In the genomic region with DNA sequence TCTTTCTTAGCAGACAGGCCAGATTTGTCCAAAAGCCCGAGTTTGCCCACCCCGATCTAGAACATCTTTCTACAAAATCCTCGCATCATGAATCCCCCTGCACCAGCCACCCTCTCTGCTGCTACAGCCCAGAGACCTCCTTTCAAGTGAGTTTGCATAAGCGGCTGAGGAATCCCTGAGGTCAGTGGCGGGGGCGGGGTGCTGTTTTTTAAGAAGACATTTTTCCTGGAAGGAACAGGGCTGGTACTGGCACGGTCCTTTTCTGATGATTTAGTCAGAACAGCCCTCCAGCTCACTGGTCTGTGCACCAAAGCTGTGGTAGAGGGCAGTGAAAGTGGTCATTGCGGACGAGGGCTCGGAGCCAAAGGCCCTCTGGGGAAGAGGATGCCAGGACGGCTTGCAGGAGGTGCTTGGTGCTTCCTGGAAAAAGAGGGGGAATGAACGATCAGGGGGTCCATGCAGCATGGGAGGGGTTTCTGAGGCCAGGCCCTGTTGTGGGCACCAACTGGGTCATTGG, we compare ENCODE assay signal across 24 cellular contexts. TPM values are rescaled to one million over a fixed set of nuclear protein-coding genes. Genes with fewer than 3 reads are reported as not detected.
A peak's percentile ranks its signal among the peaks of the same experiment; 100 is the strongest.
DNase-seq lines count a peak whose midpoint lies in the region; ATAC-seq, FAIRE-seq and TF ChIP-seq lines count a peak whose summit lies in the region.
"Had no signal": no experiment of that assay in that cellular context is flagged by ENCODE, and none has a peak within 500 bp of the region (broad histone marks: within the 10 kb centered on the region; RNA-seq: fewer than 3 reads in every experiment).

No MANE protein-coding gene starts in this region.

- H2AFZ ChIP-seq in GM23338 (peak overlapping the region; percentile 91), H1 (ENCODE audit: low read length) (peak overlapping the region; percentile 61)

- H4K8ac ChIP-seq in H1 (ENCODE audit: extremely low read depth, insufficient read depth, low read length), result 0 out of 2 replicates have a peak overlapping the region, but pooled peaks have one; percentile 9

- H3K27me3 ChIP-seq in GM23338 (ENCODE audit: insufficient read depth) (no peaks in the 10 kb centered on the region), H1 (replicated peaks in 1 of 4; ENCODE audit: control insufficient read depth in 3 of 4, extremely low read depth in 1 of 4, insufficient read depth in 3 of 4, low read length in 3 of 4) (no peaks in the 10 kb centered on the region)
- H3K27me3 ChIP-seq in CD8-positive, alpha-beta memory T cell (ENCODE audit: insufficient read depth, low read length, poor library complexity, severe bottlenecking), result no peaks in the 10 kb centered on the region
- no peaks in the 10 kb centered on the region for H3K27me3 ChIP-seq in CD8-positive, alpha-beta T cell (ENCODE audit: insufficient read depth, low read length)

- H3K4me1 Mint-ChIP-seq in GM23338 (peaks cover 36% of the 10 kb centered on the region), nephron progenitor cell (peaks cover 12% of the 10 kb centered on the region)
- H3K4me1 Mint-ChIP-seq in CD8-positive, alpha-beta memory T cell, result no peaks in the 10 kb centered on the region
- no peaks in the 10 kb centered on the region for H3K4me1 Mint-ChIP-seq in CD8-positive, alpha-beta T cell (ENCODE audit: low read depth)

- peak overlapping the region; percentile 97 for H4K91ac ChIP-seq in H1 (replicated peaks; ENCODE audit: insufficient read length, low read length)

- H3K9me3 Mint-ChIP-seq in GM23338 (no peaks in the 10 kb centered on the region), nephron progenitor cell (no peaks in the 10 kb centered on the region)
- no peaks in the 10 kb centered on the region for H3K9me3 Mint-ChIP-seq in CD8-positive, alpha-beta memory T cell
- H3K9me3 Mint-ChIP-seq in CD8-positive, alpha-beta T cell, result no peaks in the 10 kb centered on the region
- H3K9me3 Mint-ChIP-seq: IgD-negative memory B cell had no signal

- TF ChIP-seq RAD21 in H1 (IDR thresholded peaks at IDR 0.05 in 1 of 2, conservative IDR thresholded peaks at IDR 0.05 in 1 of 2; ENCODE audit: low read depth in 2 of 2, low read length in 2 of 2), result no peak

- peak overlapping the region; percentile 93 for H2BK12ac ChIP-seq in H1 (ENCODE audit: low read depth, low read length)

- peak overlapping the region; percentile 78 for H3K18ac ChIP-seq in H1 (ENCODE audit: extremely low read depth, low read length)

- H2BK20ac ChIP-seq in H1 (ENCODE audit: low read length), result peak overlapping the region; percentile 6; the same call in 1 of the 2 replicates

- H3K4me1 ChIP-seq in GM23338 (ENCODE audit: insufficient read depth) (peaks cover 29% of the 10 kb centered on the region), H1 (replicated peaks in 1 of 4; ENCODE audit: control insufficient read depth in 3 of 4, insufficient read depth in 4 of 4, low read length in 3 of 4) (peaks cover 6 to 14% (median 12%) of the 10 kb centered on the region in 4 experiments; a peak in 6 of 7 replicates)
- H3K4me1 ChIP-seq in CD8-positive, alpha-beta memory T cell (ENCODE audit: insufficient read depth, low read length), result no peaks in the 10 kb centered on the region
- no peaks in the 10 kb centered on the region for H3K4me1 ChIP-seq in CD8-positive, alpha-beta T cell (ENCODE audit: insufficient read depth, low read length)

- peaks cover 5% of the 10 kb centered on the region; the same call in 1 of the 2 replicates for H3K9me2 ChIP-seq in GM23338 (ENCODE audit: insufficient read depth)
- H3K9me2 ChIP-seq: SK-N-SH had no signal

- H3K4me3 Mint-ChIP-seq in GM23338, result no peak overlapping the region; the same call in 2 of the 3 replicates
- H3K4me3 Mint-ChIP-seq in nephron progenitor cell, result no peak overlapping the region
- no peak overlapping the region for H3K4me3 Mint-ChIP-seq in CD8-positive, alpha-beta memory T cell
- no peak overlapping the region for H3K4me3 Mint-ChIP-seq in CD8-positive, alpha-beta T cell
- H3K4me3 Mint-ChIP-seq: IgD-negative memory B cell had no signal

- no peak for FAIRE-seq in H1 (lab: Jason Lieb, UNC)

- TF ChIP-seq POLR2A in H1 (IDR thresholded peaks at IDR 0.05; ENCODE audit: control extremely low read depth in 1 of 2, low read depth in 2 of 2, low read length in 2 of 2), result no peak

- POLR2A ChIA-PET in H1 (lab: Charles Lee; ENCODE audit: partially characterized antibody), result interaction anchor here (1.6 to 2.8 kb wide), 2 partner anchors 13 to 15 kb away, joined by 6 to 7 read pairs; no protein-coding TSS in a partner anchor
- POLR2A ChIA-PET in CD8-positive, alpha-beta memory T cell (lab: Charles Lee), result no interaction called here
- POLR2A ChIA-PET in CD8-positive, alpha-beta T cell (lab: Charles Lee), result no interaction called here

- 69% methylated on average over 12 of the region's 12 CpGs; no CpG with 5 or more reads in 1 of the 2 experiments for WGBS in H1 (ENCODE audit: extremely low coverage in 1 of 2, insufficient coverage in 1 of 2, insufficient read length in 1 of 2, insufficient replicate concordance in 2 of 2, low coverage in 1 of 2, low lambda C conversion rate in 2 of 2, missing lambda C conversion rate in 1 of 2), 2 experiments

- H3K56ac ChIP-seq in H1 (replicated peaks; ENCODE audit: insufficient read length, low read depth, low read length), result no peak overlapping the region

- H2BK15ac ChIP-seq in H1 (ENCODE audit: low read length), result peak overlapping the region; percentile 99

- H3K23me2 ChIP-seq in H1 (ENCODE audit: low read depth, low read length), result no peaks in the 10 kb centered on the region

- TF ChIP-seq CTCF in GM23338 (conservative IDR thresholded peaks at IDR 0.05; ENCODE audit: low read depth in 2 of 2) (no peak), H1 (IDR thresholded peaks at IDR 0.05; ENCODE audit: control extremely low read depth in 1 of 3, insufficient read depth in 1 of 3, low read depth in 1 of 3, low read length in 3 of 3) (no peak), nephron progenitor cell (IDR thresholded peaks at IDR 0.05) (no peak)
- no peak for TF ChIP-seq CTCF in CD8-positive, alpha-beta T cell (IDR thresholded peaks at IDR 0.05)

- no peak overlapping the region for H3K4me3 ChIP-seq in GM23338
- 0 out of 8 replicates have a peak overlapping the region, but pooled peaks of 1 of the 4 experiments have one; percentile 13 for H3K4me3 ChIP-seq in H1 (ENCODE audit: extremely low read depth in 1 of 4, insufficient read depth in 2 of 4, low read depth in 3 of 4, low read length in 4 of 4)
- no peak overlapping the region for H3K4me3 ChIP-seq in CD8-positive, alpha-beta memory T cell (ENCODE audit: low read length)
- no peak overlapping the region for H3K4me3 ChIP-seq in CD8-positive, alpha-beta T cell (ENCODE audit: low read depth, low read length)

- H3K27ac Mint-ChIP-seq in GM23338 (peak overlapping the region; percentile 92), nephron progenitor cell (no peak overlapping the region)
- H3K27ac Mint-ChIP-seq in CD8-positive, alpha-beta memory T cell, result no peak overlapping the region
- H3K27ac Mint-ChIP-seq in CD8-positive, alpha-beta T cell, result no peak overlapping the region
- H3K27ac Mint-ChIP-seq: IgD-negative memory B cell had no signal

- H3K36me3 ChIP-seq in GM23338 (ENCODE audit: insufficient read depth) (no peaks in the 10 kb centered on the region), H1 (ENCODE audit: control insufficient read depth in 2 of 4, insufficient read depth in 4 of 4, low read length in 3 of 4) (no peaks in the 10 kb centered on the region)
- no peaks in the 10 kb centered on the region for H3K36me3 ChIP-seq in CD8-positive, alpha-beta memory T cell (ENCODE audit: insufficient read depth, low read length)
- no peaks in the 10 kb centered on the region for H3K36me3 ChIP-seq in CD8-positive, alpha-beta T cell (ENCODE audit: insufficient read depth, low read length)

- H4K5ac ChIP-seq in H1 (ENCODE audit: insufficient read length, low read depth, low read length), result peak overlapping the region; percentile 81

- H3K27ac ChIP-seq in GM23338 (ENCODE audit: low read depth) (no peak overlapping the region), H1 (ENCODE audit: low read depth, low read length) (no peak overlapping the region)
- no peak overlapping the region for H3K27ac ChIP-seq in CD8-positive, alpha-beta memory T cell (ENCODE audit: low read depth, low read length)
- no peak overlapping the region for H3K27ac ChIP-seq in CD8-positive, alpha-beta T cell (ENCODE audit: low read depth, low read length)

- no peaks in the 10 kb centered on the region for H3F3A ChIP-seq in GM23338 (replicated peaks; ENCODE audit: low read depth)

- H3K79me1 ChIP-seq in H1 (ENCODE audit: low read depth, low read length), result no peaks in the 10 kb centered on the region

- intact Hi-C loops in CD8-positive, alpha-beta T cell (cut with DNase I, micrococcal nuclease), result no loop called here

- H3K9ac ChIP-seq in H1 (replicated peaks in 1 of 4; ENCODE audit: extremely low read depth in 1 of 4, low read depth in 3 of 4, low read length in 3 of 4), result no peak overlapping the region
- H3K9ac ChIP-seq: SK-N-SH had no signal

- no peak for TF ChIP-seq EP300 in H1 (IDR thresholded peaks at IDR 0.05; ENCODE audit: borderline replicate concordance in 1 of 2, low read depth in 2 of 2, low read length in 2 of 2)

- no peak overlapping the region for H3K4ac ChIP-seq in H1 (replicated peaks; ENCODE audit: insufficient read length, low read depth, low read length)

- ATAC-seq in GM23338, result peak; percentile 64
- ATAC-seq in CD8-positive, alpha-beta T cell, result no peak
- ATAC-seq: HCT116 had no signal

- no peak overlapping the region for H2AK5ac ChIP-seq in H1 (ENCODE audit: low read depth, low read length)

- H3K36me3 Mint-ChIP-seq in GM23338 (ENCODE audit: low read depth) (no peaks in the 10 kb centered on the region), nephron progenitor cell (ENCODE audit: low read depth) (no peaks in the 10 kb centered on the region)
- H3K36me3 Mint-ChIP-seq in CD8-positive, alpha-beta memory T cell, result no peaks in the 10 kb centered on the region
- no peaks in the 10 kb centered on the region for H3K36me3 Mint-ChIP-seq in CD8-positive, alpha-beta T cell
- H3K36me3 Mint-ChIP-seq: IgD-negative memory B cell had no signal

- no peak overlapping the region for H3K14ac ChIP-seq in H1 (ENCODE audit: insufficient read length)

- CTCF ChIA-PET in H1 (lab: Charles Lee; ENCODE audit: partially characterized antibody), result interaction anchor here (1.1 to 1.3 kb wide), 2 partner anchors 9 to 319 kb away, joined by 3 to 6 read pairs; no protein-coding TSS in a partner anchor
- CTCF ChIA-PET in CD8-positive, alpha-beta memory T cell (lab: Charles Lee), result no interaction called here
- CTCF ChIA-PET in CD8-positive, alpha-beta T cell (lab: Charles Lee), result no interaction called here

- DNase-seq in GM23338 (ENCODE audit: low spot score), result peak; percentile 66
- peak; percentile 91 for DNase-seq in RPMI7951 (ENCODE audit: low read depth)
- DNase-seq in H1 (ENCODE audit: low read depth in 1 of 2, low spot score in 2 of 2), result no peak
- peak; percentile 16 for DNase-seq in nephron progenitor cell
- no peak for DNase-seq in anterior cingulate cortex (lab: John Stamatoyannopoulos, UW)
- DNase-seq in DMS153 treated with DMSO at 0.1 percent for 48 hours (lab: John Stamatoyannopoulos, UW; ENCODE audit: unreplicated experiment), result no peak
- no peak for DNase-seq in CD8-positive, alpha-beta memory T cell
- no peak for DNase-seq in CD8-positive, alpha-beta T cell
- DNase-seq: AML-193, C1 segment of cervical spinal cord, DMS53, GF-D8, Kasumi-1, MM.1S, NCI-H1092, NCI-H1436, NCI-H2029, NCI-H226, NCI-H510A treated with DMSO at 0.1 percent for 48 hours, NCI-H748 treated with DMSO at 0.1 percent for 48 hours, SIG-M5, SK-N-SH had no signal

- peak overlapping the region; percentile 55; the same call in 1 of the 2 replicates for H3K4me2 ChIP-seq in GM23338
- H3K4me2 ChIP-seq in H1 (ENCODE audit: insufficient read depth in 1 of 2, low read depth in 2 of 2, low read length in 2 of 2), result peak overlapping the region; percentile 21 to 55; a peak in 3 of 4 replicates
- H3K4me2 ChIP-seq: SK-N-SH had no signal

- H2BK5ac ChIP-seq in H1 (ENCODE audit: low read depth, low read length), result peak overlapping the region; percentile 73

- H3K79me2 ChIP-seq in GM23338 (replicated peaks; ENCODE audit: insufficient read depth) (no peaks in the 10 kb centered on the region), H1 (ENCODE audit: control insufficient read depth in 1 of 2, insufficient read depth in 2 of 2, low read length in 2 of 2) (no peaks in the 10 kb centered on the region)

- H2BK120ac ChIP-seq in H1 (replicated peaks; ENCODE audit: low read depth, low read length), result peak overlapping the region; percentile 2

- no peaks in the 10 kb centered on the region for H3K9me3 ChIP-seq in H1 (ENCODE audit: insufficient read depth in 2 of 2, low read depth in 1 of 2, low read length in 1 of 2)
- no peaks in the 10 kb centered on the region for H3K9me3 ChIP-seq in CD8-positive, alpha-beta memory T cell (ENCODE audit: low read length)
- no peaks in the 10 kb centered on the region for H3K9me3 ChIP-seq in CD8-positive, alpha-beta T cell (ENCODE audit: low read length)
- H3K9me3 ChIP-seq: SK-N-SH had no signal

- H3K23ac ChIP-seq in H1 (ENCODE audit: insufficient read length), result no peak overlapping the region

- H4K20me1 ChIP-seq in GM23338 (replicated peaks; ENCODE audit: insufficient read depth) (no peaks in the 10 kb centered on the region), H1 (replicated peaks in 1 of 2; ENCODE audit: control insufficient read depth in 1 of 2, insufficient read depth in 2 of 2, low read length in 2 of 2) (no peaks in the 10 kb centered on the region)

- H3K27me3 Mint-ChIP-seq in GM23338 (ENCODE audit: insufficient read depth, low read depth, poor library complexity) (peaks cover 11% of the 10 kb centered on the region), nephron progenitor cell (ENCODE audit: low read depth, poor library complexity) (peaks cover 35% of the 10 kb centered on the region)
- peaks cover 16 to 44% of the 10 kb centered on the region in 2 donors for H3K27me3 Mint-ChIP-seq in CD8-positive, alpha-beta memory T cell
- peaks cover 14% of the 10 kb centered on the region for H3K27me3 Mint-ChIP-seq in CD8-positive, alpha-beta T cell (ENCODE audit: low read depth)

RNA-seq across cellular contexts. Expression of a gene that starts 50.5 kb away (rescaled TPM):
- total RNA-seq in GM23338 (2014; rRNA removed; shearing (Covaris generic)), result 12.1 and 15.0 TPM in 2 replicates
- 11.3 and 12.3 TPM in 2 replicates for polyA plus RNA-seq in GM23338 (2016; fragmentation: Nextera tagmentation; extraction: Ambion mirVana)
- total RNA-seq in RPMI7951 (2014; rRNA removed; shearing (Covaris generic)), result 1.1 TPM in 2 replicates
- 11.7 and 13.7 TPM in 2 replicates for total RNA-seq in H1 (2021; fragmentation: NEBNext Ultra II Directional; extraction: Animal tissue kit (Norgen Biotek cat#: 25700))
- polyA plus RNA-seq in H1 (2011; rRNA removed), result 4.7 and 5.4 TPM in 2 replicates
- 5.8 TPM for polyA plus RNA-seq in H1 (2011; cell fraction: cytosol; rRNA removed)
- polyA plus RNA-seq in H1 (2011; cell fraction: nucleus; rRNA removed), result 15.2 TPM
- 4.0 to 6.0 TPM (median 5.4 TPM) in 4 replicates for polyA plus RNA-seq in H1 (2012, experiment 1 of 2)
- 4.3 TPM for polyA plus RNA-seq in H1 (2012, experiment 2 of 2)
- 2.2 TPM for polyA plus RNA-seq in H1 (2013, experiment 1 of 2)
- polyA plus RNA-seq in H1 (2013, experiment 2 of 2), result 2.1 TPM
- polyA minus RNA-seq in H1 (2011; rRNA and poly(A)+ RNA removed), result 5.8 and 6.2 TPM in 2 replicates
- 7.9 TPM for polyA minus RNA-seq in H1 (2011; cell fraction: cytosol; rRNA and poly(A)+ RNA removed)
- polyA minus RNA-seq in H1 (2011; cell fraction: nucleus; rRNA and poly(A)+ RNA removed), result 20.0 TPM
- under 1 TPM; 0.55 to 0.68 TPM for total RNA-seq in CD8-positive, alpha-beta memory T cell
- not detected for polyA plus RNA-seq in CD8-positive, alpha-beta memory T cell
- under 1 TPM in 1 of 2 experiments, not detected in 1; 0.28 TPM for total RNA-seq in CD8-positive, alpha-beta T cell
- polyA plus RNA-seq: IgD-negative memory B cell had no signal

RNA-seq across cellular contexts. Expression of a gene that starts 52.3 kb away (rescaled TPM):
- total RNA-seq in GM23338 (2014; rRNA removed; shearing (Covaris generic)), result 1,032 and 1,042 TPM in 2 replicates
- polyA plus RNA-seq in GM23338 (2016; fragmentation: Nextera tagmentation; extraction: Ambion mirVana) (917 and 940 TPM in 2 replicates), H1 (2011; rRNA removed) (1,613 and 2,238 TPM in 2 replicates)
- 853 and 1,108 TPM in 2 replicates for total RNA-seq in RPMI7951 (2014; rRNA removed; shearing (Covaris generic))
- total RNA-seq in H1 (2021; fragmentation: NEBNext Ultra II Directional; extraction: Animal tissue kit (Norgen Biotek cat#: 25700)), result 989 and 1,039 TPM in 2 replicates
- polyA plus RNA-seq in H1 (2011; cell fraction: cytosol; rRNA removed), result 1,327 TPM
- 1,703 TPM for polyA plus RNA-seq in H1 (2011; cell fraction: nucleus; rRNA removed)
- 953 to 1,220 TPM (median 1,156 TPM) in 4 replicates for polyA plus RNA-seq in H1 (2012, experiment 1 of 2)
- polyA plus RNA-seq in H1 (2012, experiment 2 of 2), result 998 TPM
- polyA plus RNA-seq in H1 (2013, experiment 1 of 2), result 696 TPM
- polyA plus RNA-seq in H1 (2013, experiment 2 of 2), result 746 TPM
- 1,072 and 1,265 TPM in 2 replicates for polyA minus RNA-seq in H1 (2011; rRNA and poly(A)+ RNA removed)
- 673 TPM for polyA minus RNA-seq in H1 (2011; cell fraction: cytosol; rRNA and poly(A)+ RNA removed)
- polyA minus RNA-seq in H1 (2011; cell fraction: nucleus; rRNA and poly(A)+ RNA removed), result 539 TPM
- total RNA-seq in CD8-positive, alpha-beta memory T cell, result 100 to 1,000 TPM; 637 to 666 TPM
- polyA plus RNA-seq in CD8-positive, alpha-beta memory T cell, result 218 TPM
- total RNA-seq in CD8-positive, alpha-beta T cell, result 1,000 to 10,000 TPM; 1,064 to 1,097 TPM

Comparison
In these comparisons a context has a peak if more than half of its experiments do, and no peak if none do; other contexts are left out.
1. DNase-seq: peak in GM23338 (single experiment), RPMI7951 (single experiment) and nephron progenitor cell (single experiment); none in H1 (0 of 2), anterior cingulate cortex (0 of 58), DMS153 treated with DMSO at 0.1 percent for 48 hours (single experiment), CD8-positive, alpha-beta memory T cell (0 of 5) and CD8-positive, alpha-beta T cell (0 of 7).